In the genomic region with DNA sequence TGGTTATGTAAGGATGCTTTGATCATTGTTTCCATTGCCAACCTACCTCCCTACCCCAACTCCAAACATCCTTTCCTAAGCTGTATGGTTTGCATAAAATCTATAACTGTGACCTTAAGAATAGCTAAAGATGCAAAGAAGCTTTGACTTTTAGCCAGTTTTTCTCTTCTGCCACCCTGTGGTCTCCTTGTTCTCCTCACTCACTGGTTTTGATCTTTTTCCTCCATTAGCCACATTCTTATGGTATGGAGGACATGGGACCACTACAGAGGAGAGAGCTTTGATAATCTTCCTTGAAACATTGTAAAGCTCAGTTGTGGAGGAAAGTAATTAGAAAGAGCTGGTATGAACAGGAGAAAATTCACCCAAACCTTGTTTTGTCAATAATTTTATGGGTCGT, we compare ENCODE assay signal across 18 cellular contexts.
DNase-seq lines count a peak whose midpoint lies in the region; ATAC-seq and TF ChIP-seq lines count a peak whose summit lies in the region.
"Had no signal": no experiment of that assay in that cellular context is flagged by ENCODE, and none has a peak within 500 bp of the region (broad histone marks: within the 10 kb centered on the region; RNA-seq: fewer than 3 reads in every experiment).

No MANE protein-coding gene starts in this region.

- H3K27ac Mint-ChIP-seq in WTC11, result no peak overlapping the region
- H3K27ac Mint-ChIP-seq: activated naive CD4-positive, alpha-beta T cell treated with anti-CD3 and anti-CD28 coated beads, Interleukin-2, amount 50 U/mL, for 72 hours; T-helper 1 cell treated with Interleukin-12 subunit alpha and Interleukin-12 subunit beta and Interleukin-4 antibody, amounts not matched to agents 30 μg/mL and 1 μg/mL, for 36 hours had no signal

- H3K36me3 Mint-ChIP-seq in WTC11, result no peaks in the 10 kb centered on the region
- H3K36me3 Mint-ChIP-seq: activated naive CD4-positive, alpha-beta T cell treated with anti-CD3 and anti-CD28 coated beads, Interleukin-2, amount 50 U/mL, for 72 hours had no signal

- no peak overlapping the region for H3K27ac ChIP-seq in upper lobe of right lung
- H3K27ac ChIP-seq: Peyer's patch, thoracic aorta had no signal

- no peak overlapping the region for H3K4me3 ChIP-seq in upper lobe of right lung
- H3K4me3 ChIP-seq: Peyer's patch, thoracic aorta had no signal

- DNase-seq in Ammon's horn (ENCODE audit: low spot score) (peak; percentile 12), HT-29 (ENCODE audit: low spot score) (peak; percentile 13), WTC11 (ENCODE audit: low spot score) (no peak), globus pallidus (ENCODE audit: low spot score) (peak; percentile 29), upper lobe of right lung (no peak), SHP77 treated with DMSO at 0.1 percent for 48 hours (lab: John Stamatoyannopoulos, UW) (no peak), islet precursor cell (no peak)
- DNase-seq: activated CD4-positive, alpha-beta T cell treated with anti-CD3 and anti-CD28 coated beads for 1 hour; activated CD8-positive, alpha-beta memory T cell treated with anti-CD3 and anti-CD28 coated beads, Interleukin-2, amount 50 U/mL, for 48 hours; C1 segment of cervical spinal cord; left cardiac atrium; Peyer's patch; posterior cingulate gyrus had no signal

- TF ChIP-seq CTCF in WTC11 (IDR thresholded peaks at IDR 0.05) (no peak), upper lobe of right lung (IDR thresholded peaks at IDR 0.05) (no peak)

- no peak overlapping the region for H3K4me3 Mint-ChIP-seq in WTC11
- H3K4me3 Mint-ChIP-seq: central memory CD8-positive, alpha-beta T cell; T-helper 1 cell treated with Interleukin-12 subunit alpha and Interleukin-12 subunit beta and Interleukin-4 antibody, amounts not matched to agents 30 μg/mL and 1 μg/mL, for 36 hours had no signal

- H3K9me3 Mint-ChIP-seq in WTC11, result peaks cover 16% of the 10 kb centered on the region
- H3K9me3 Mint-ChIP-seq: activated naive CD4-positive, alpha-beta T cell treated with anti-CD3 and anti-CD28 coated beads, Interleukin-2, amount 50 U/mL, for 72 hours; central memory CD8-positive, alpha-beta T cell; T-helper 1 cell treated with Interleukin-12 subunit alpha and Interleukin-12 subunit beta and Interleukin-4 antibody, amounts not matched to agents 30 μg/mL and 1 μg/mL, for 36 hours had no signal

- H3K9me3 ChIP-seq in upper lobe of right lung, result no peaks in the 10 kb centered on the region
- H3K9me3 ChIP-seq: Peyer's patch, thoracic aorta had no signal

- no peaks in the 10 kb centered on the region for H3K27me3 ChIP-seq in upper lobe of right lung
- H3K27me3 ChIP-seq: Peyer's patch had no signal

- CTCF ChIA-PET in WTC11 (lab: Charles Lee), result interaction anchor here (0.7 to 1.2 kb wide), 4 partner anchors 11 to 110 kb away, joined by 4 to 6 read pairs (median 4); no protein-coding TSS in a partner anchor

- H3K4me1 Mint-ChIP-seq in WTC11, result peaks cover 5% of the 10 kb centered on the region
- H3K4me1 Mint-ChIP-seq: central memory CD8-positive, alpha-beta T cell had no signal

- no peaks in the 10 kb centered on the region for H3K36me3 ChIP-seq in upper lobe of right lung
- H3K36me3 ChIP-seq: Peyer's patch, thoracic aorta had no signal

- H3K4me1 ChIP-seq in upper lobe of right lung, result no peaks in the 10 kb centered on the region
- H3K4me1 ChIP-seq: Peyer's patch had no signal

- ATAC-seq in WTC11 (peak; percentile 56), upper lobe of right lung (no peak), HG02938 (IDR thresholded peaks at IDR 0.05; ENCODE audit: unreplicated experiment) (no peak)
- ATAC-seq: activated naive CD4-positive, alpha-beta T cell treated with anti-CD3 and anti-CD28 coated beads, Interleukin-2, amount 50 U/mL, for 72 hours; left cardiac atrium had no signal

- POLR2A ChIA-PET in WTC11 (lab: Charles Lee), result interaction anchor here (0.6 kb wide), 1 partner anchor 604 kb away, joined by 3 read pairs; no protein-coding TSS in a partner anchor

- H3K27me3 Mint-ChIP-seq in WTC11 (ENCODE audit: low read depth), result no peaks in the 10 kb centered on the region
- H3K27me3 Mint-ChIP-seq: central memory CD8-positive, alpha-beta T cell had no signal

- intact Hi-C loops in upper lobe of right lung (cut with DNase I), result no loop called here

TF ChIP-seq in WTC11, 78 proteins besides CTCF, POLR2A, EP300 and RAD21 (continues in another document):
- no peak for TF ChIP-seq ATF1 (CRISPR knock-in tag; IDR thresholded peaks at IDR 0.05)
- TF ChIP-seq, protein P1, sequence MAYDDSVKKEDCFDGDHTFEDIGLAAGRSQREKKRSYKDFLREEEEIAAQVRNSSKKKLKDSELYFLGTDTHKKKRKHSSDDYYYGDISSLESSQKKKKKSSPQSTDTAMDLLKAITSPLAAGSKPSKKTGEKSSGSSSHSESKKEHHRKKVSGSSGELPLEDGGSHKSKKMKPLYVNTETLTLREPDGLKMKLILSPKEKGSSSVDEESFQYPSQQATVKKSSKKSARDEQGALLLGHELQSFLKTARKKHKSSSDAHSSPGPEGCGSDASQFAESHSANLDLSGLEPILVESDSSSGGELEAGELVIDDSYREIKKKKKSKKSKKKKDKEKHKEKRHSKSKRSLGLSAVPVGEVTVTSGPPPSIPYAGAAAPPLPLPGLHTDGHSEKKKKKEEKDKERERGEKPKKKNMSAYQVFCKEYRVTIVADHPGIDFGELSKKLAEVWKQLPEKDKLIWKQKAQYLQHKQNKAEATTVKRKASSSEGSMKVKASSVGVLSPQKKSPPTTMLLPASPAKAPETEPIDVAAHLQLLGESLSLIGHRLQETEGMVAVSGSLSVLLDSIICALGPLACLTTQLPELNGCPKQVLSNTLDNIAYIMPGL (CRISPR knock-in tag; IDR thresholded peaks at IDR 0.05), result no peak
- TF ChIP-seq, protein P2, sequence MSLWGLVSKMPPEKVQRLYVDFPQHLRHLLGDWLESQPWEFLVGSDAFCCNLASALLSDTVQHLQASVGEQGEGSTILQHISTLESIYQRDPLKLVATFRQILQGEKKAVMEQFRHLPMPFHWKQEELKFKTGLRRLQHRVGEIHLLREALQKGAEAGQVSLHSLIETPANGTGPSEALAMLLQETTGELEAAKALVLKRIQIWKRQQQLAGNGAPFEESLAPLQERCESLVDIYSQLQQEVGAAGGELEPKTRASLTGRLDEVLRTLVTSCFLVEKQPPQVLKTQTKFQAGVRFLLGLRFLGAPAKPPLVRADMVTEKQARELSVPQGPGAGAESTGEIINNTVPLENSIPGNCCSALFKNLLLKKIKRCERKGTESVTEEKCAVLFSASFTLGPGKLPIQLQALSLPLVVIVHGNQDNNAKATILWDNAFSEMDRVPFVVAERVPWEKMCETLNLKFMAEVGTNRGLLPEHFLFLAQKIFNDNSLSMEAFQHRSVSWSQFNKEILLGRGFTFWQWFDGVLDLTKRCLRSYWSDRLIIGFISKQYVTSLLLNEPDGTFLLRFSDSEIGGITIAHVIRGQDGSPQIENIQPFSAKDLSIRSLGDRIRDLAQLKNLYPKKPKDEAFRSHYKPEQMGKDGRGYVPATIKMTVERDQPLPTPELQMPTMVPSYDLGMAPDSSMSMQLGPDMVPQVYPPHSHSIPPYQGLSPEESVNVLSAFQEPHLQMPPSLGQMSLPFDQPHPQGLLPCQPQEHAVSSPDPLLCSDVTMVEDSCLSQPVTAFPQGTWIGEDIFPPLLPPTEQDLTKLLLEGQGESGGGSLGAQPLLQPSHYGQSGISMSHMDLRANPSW (CRISPR knock-in tag; conservative IDR thresholded peaks at IDR 0.05; ENCODE audit: low read depth), result no peak
- TF ChIP-seq, protein P3, sequence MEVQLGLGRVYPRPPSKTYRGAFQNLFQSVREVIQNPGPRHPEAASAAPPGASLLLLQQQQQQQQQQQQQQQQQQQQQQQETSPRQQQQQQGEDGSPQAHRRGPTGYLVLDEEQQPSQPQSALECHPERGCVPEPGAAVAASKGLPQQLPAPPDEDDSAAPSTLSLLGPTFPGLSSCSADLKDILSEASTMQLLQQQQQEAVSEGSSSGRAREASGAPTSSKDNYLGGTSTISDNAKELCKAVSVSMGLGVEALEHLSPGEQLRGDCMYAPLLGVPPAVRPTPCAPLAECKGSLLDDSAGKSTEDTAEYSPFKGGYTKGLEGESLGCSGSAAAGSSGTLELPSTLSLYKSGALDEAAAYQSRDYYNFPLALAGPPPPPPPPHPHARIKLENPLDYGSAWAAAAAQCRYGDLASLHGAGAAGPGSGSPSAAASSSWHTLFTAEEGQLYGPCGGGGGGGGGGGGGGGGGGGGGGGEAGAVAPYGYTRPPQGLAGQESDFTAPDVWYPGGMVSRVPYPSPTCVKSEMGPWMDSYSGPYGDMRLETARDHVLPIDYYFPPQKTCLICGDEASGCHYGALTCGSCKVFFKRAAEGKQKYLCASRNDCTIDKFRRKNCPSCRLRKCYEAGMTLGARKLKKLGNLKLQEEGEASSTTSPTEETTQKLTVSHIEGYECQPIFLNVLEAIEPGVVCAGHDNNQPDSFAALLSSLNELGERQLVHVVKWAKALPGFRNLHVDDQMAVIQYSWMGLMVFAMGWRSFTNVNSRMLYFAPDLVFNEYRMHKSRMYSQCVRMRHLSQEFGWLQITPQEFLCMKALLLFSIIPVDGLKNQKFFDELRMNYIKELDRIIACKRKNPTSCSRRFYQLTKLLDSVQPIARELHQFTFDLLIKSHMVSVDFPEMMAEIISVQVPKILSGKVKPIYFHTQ (CRISPR knock-in tag; IDR thresholded peaks at IDR 0.05), result no peak
- TF ChIP-seq IRF2 (CRISPR knock-in tag; IDR thresholded peaks at IDR 0.05; ENCODE audit: borderline replicate concordance, low read depth), result no peak
- TF ChIP-seq RELA (CRISPR knock-in tag; IDR thresholded peaks at IDR 0.05; ENCODE audit: borderline replicate concordance), result no peak
- TF ChIP-seq FOXK1 (CRISPR knock-in tag; IDR thresholded peaks at IDR 0.05), result no peak
- no peak for TF ChIP-seq TCF7 (CRISPR knock-in tag; IDR thresholded peaks at IDR 0.05; ENCODE audit: low read depth)
- no peak for TF ChIP-seq GABPB1 (CRISPR knock-in tag; IDR thresholded peaks at IDR 0.05)
- TF ChIP-seq ZNF138 (CRISPR knock-in tag; conservative IDR thresholded peaks at IDR 0.05), result no peak
- TF ChIP-seq, protein P4, sequence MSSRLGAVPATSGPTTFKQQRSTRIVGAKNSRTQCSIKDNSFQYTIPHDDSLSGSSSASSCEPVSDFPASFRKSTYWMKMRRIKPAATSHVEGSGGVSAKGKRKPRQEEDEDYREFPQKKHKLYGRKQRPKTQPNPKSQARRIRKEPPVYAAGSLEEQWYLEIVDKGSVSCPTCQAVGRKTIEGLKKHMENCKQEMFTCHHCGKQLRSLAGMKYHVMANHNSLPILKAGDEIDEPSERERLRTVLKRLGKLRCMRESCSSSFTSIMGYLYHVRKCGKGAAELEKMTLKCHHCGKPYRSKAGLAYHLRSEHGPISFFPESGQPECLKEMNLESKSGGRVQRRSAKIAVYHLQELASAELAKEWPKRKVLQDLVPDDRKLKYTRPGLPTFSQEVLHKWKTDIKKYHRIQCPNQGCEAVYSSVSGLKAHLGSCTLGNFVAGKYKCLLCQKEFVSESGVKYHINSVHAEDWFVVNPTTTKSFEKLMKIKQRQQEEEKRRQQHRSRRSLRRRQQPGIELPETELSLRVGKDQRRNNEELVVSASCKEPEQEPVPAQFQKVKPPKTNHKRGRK (CRISPR knock-in tag; IDR thresholded peaks at IDR 0.05; ENCODE audit: borderline replicate concordance), result no peak
- TF ChIP-seq FOXP1 (CRISPR knock-in tag; IDR thresholded peaks at IDR 0.05; ENCODE audit: borderline replicate concordance), result no peak
- no peak for TF ChIP-seq RORB (CRISPR knock-in tag; IDR thresholded peaks at IDR 0.05)

Comparison
In these comparisons a context has a peak if more than half of its experiments do, and no peak if none do; other contexts are left out.
1. DNase-seq: peak in Ammon's horn (single experiment), HT-29 (single experiment) and globus pallidus (single experiment); none in WTC11 (single experiment), upper lobe of right lung (single experiment), SHP77 treated with DMSO at 0.1 percent for 48 hours (single experiment) and islet precursor cell (single experiment).